Comparison of ENCODE assay signal across 11 cellular contexts in genomic region chr17:48575066-48575582, GRCh38. TPM values are rescaled to one million over a fixed set of nuclear protein-coding genes. Genes with fewer than 3 reads are reported as not detected.
A peak's percentile ranks its signal among the peaks of the same experiment; 100 is the strongest.
DNase-seq lines count a peak whose midpoint lies in the region; ATAC-seq and TF ChIP-seq lines count a peak whose summit lies in the region.
"Had no signal": no experiment of that assay in that cellular context is flagged by ENCODE, and none has a peak within 500 bp of the region (broad histone marks: within the 10 kb centered on the region; RNA-seq: fewer than 3 reads in every experiment).

No MANE protein-coding gene starts in this region.

- no peak for TF ChIP-seq CTCF in nephron (IDR thresholded peaks at IDR 0.05; ENCODE audit: unreplicated experiment in 3 of 3)

- peak overlapping the region in 2 of 3 experiments; percentile 71 to 80 for H3K4me3 Mint-ChIP-seq in nephron
- H3K4me3 Mint-ChIP-seq in naive thymus-derived CD8-positive, alpha-beta T cell = no peak overlapping the region
- H3K4me3 Mint-ChIP-seq: activated naive CD8-positive, alpha-beta T cell treated with anti-CD3 and anti-CD28 coated beads for 36 hours had no signal

- H3K36me3 Mint-ChIP-seq in nephron (ENCODE audit: low read depth) = peaks cover 37% of the 10 kb centered on the region
- no peaks in the 10 kb centered on the region for H3K36me3 Mint-ChIP-seq in naive thymus-derived CD8-positive, alpha-beta T cell
- H3K36me3 Mint-ChIP-seq: stimulated activated effector memory CD8-positive, alpha-beta T cell treated with anti-CD3 and anti-CD28 coated beads, Interleukin-12 subunit alpha, Interleukin-12 subunit beta, amount 100 ng/mL, for 72 hours had no signal

- H3K27me3 Mint-ChIP-seq in nephron (ENCODE audit: low read depth) = peaks cover 63% of the 10 kb centered on the region
- H3K27me3 Mint-ChIP-seq in naive thymus-derived CD8-positive, alpha-beta T cell = peaks cover 17 to 29% (median 29%) of the 10 kb centered on the region in 5 donors

- peaks cover 57% of the 10 kb centered on the region for H3K4me1 ChIP-seq in HUES6 (ENCODE audit: control insufficient read depth, insufficient read depth, low read length)

- DNase-seq in amniotic epithelial cell (ENCODE audit: low read depth) = peak; percentile 93
- no peak for DNase-seq in stimulated activated CD4-positive, alpha-beta T cell treated with anti-CD3 and anti-CD28 coated beads, Interleukin-2, amount 100 ng/mL, for 24 hours
- DNase-seq in naive thymus-derived CD8-positive, alpha-beta T cell = no peak
- DNase-seq: activated CD4-positive, alpha-beta T cell treated with anti-CD3 and anti-CD28 coated beads, Interleukin-2, amount 50 U/mL, for 4 hours; activated naive CD8-positive, alpha-beta T cell treated with anti-CD3 and anti-CD28 coated beads for 36 hours; left ventricle myocardium inferior; NCI-H1930 had no signal

- H3K27me3 ChIP-seq in HUES6 (ENCODE audit: control insufficient read depth, insufficient read depth, low read length) = peaks cover 100% of the 10 kb centered on the region

- peak overlapping the region; percentile 76 for H3K9ac ChIP-seq in HUES6 (ENCODE audit: low read length)

- no peak overlapping the region for H3K27ac Mint-ChIP-seq in nephron
- H3K27ac Mint-ChIP-seq in naive thymus-derived CD8-positive, alpha-beta T cell = no peak overlapping the region
- H3K27ac Mint-ChIP-seq: activated naive CD8-positive, alpha-beta T cell treated with anti-CD3 and anti-CD28 coated beads for 36 hours; stimulated activated effector memory CD8-positive, alpha-beta T cell treated with anti-CD3 and anti-CD28 coated beads, Interleukin-12 subunit alpha, Interleukin-12 subunit beta, amount 100 ng/mL, for 72 hours had no signal

- no peaks in the 10 kb centered on the region for H3K9me3 ChIP-seq in HUES6 (ENCODE audit: control insufficient read depth, insufficient read depth, low read depth, low read length)
- H3K9me3 ChIP-seq: left ventricle myocardium inferior had no signal

- H3K36me3 ChIP-seq in HUES6 (ENCODE audit: control insufficient read depth, insufficient read depth, low read length) = no peaks in the 10 kb centered on the region
- H3K36me3 ChIP-seq: left ventricle myocardium inferior had no signal

- H3K27ac ChIP-seq in HUES6 (ENCODE audit: low read depth, low read length) = no peak overlapping the region; the same call in 1 of the 2 replicates

- POLR2A ChIA-PET in naive thymus-derived CD8-positive, alpha-beta T cell (lab: Charles Lee) = interaction anchor here (1.1 to 1.5 kb wide), 2 partner anchors 9 to 121 kb away, joined by 3 to 4 read pairs; no protein-coding TSS in a partner anchor

- H3K4me3 ChIP-seq in HUES6 (ENCODE audit: low read depth, low read length) = no peak overlapping the region

- peaks cover 89% of the 10 kb centered on the region for H3K4me1 Mint-ChIP-seq in nephron
- peaks cover 11 to 45% (median 27%) of the 10 kb centered on the region in 4 donors for H3K4me1 Mint-ChIP-seq in naive thymus-derived CD8-positive, alpha-beta T cell

- no peaks in the 10 kb centered on the region for H3K9me3 Mint-ChIP-seq in nephron
- no peaks in the 10 kb centered on the region for H3K9me3 Mint-ChIP-seq in naive thymus-derived CD8-positive, alpha-beta T cell
- H3K9me3 Mint-ChIP-seq: activated naive CD8-positive, alpha-beta T cell treated with anti-CD3 and anti-CD28 coated beads for 36 hours; stimulated activated effector memory CD8-positive, alpha-beta T cell treated with anti-CD3 and anti-CD28 coated beads, Interleukin-12 subunit alpha, Interleukin-12 subunit beta, amount 100 ng/mL, for 72 hours had no signal

- ATAC-seq in HG03108 (IDR thresholded peaks at IDR 0.05; ENCODE audit: unreplicated experiment) = no peak
- no peak for ATAC-seq in naive thymus-derived CD8-positive, alpha-beta T cell
- ATAC-seq: stimulated activated effector memory CD8-positive, alpha-beta T cell treated with anti-CD3 and anti-CD28 coated beads, Interleukin-12 subunit alpha, Interleukin-12 subunit beta, amount 100 ng/mL, for 72 hours had no signal

RNA-seq across cellular contexts. Expression of gene HOXB4, which starts 3.0 kb away (rescaled TPM):
- 1 to 10 TPM; 1.8 to 2.3 TPM for total RNA-seq in naive thymus-derived CD8-positive, alpha-beta T cell
- under 1 TPM in 2 of 3 donors, not detected in 1; 0.06 TPM for polyA plus RNA-seq in naive thymus-derived CD8-positive, alpha-beta T cell

RNA-seq across cellular contexts. Expression of gene HOXB3, which starts 14.9 kb away (rescaled TPM):
- 1 to 10 TPM; 7.2 to 8.1 TPM for total RNA-seq in naive thymus-derived CD8-positive, alpha-beta T cell
- under 1 TPM in 1 of 3 donors, not detected in 2; 0.19 TPM for polyA plus RNA-seq in naive thymus-derived CD8-positive, alpha-beta T cell

RNA-seq across cellular contexts. Expression of gene HOXB5, which starts 18.5 kb away (rescaled TPM):
- total RNA-seq in naive thymus-derived CD8-positive, alpha-beta T cell = not detected
- not detected for polyA plus RNA-seq in naive thymus-derived CD8-positive, alpha-beta T cell
- total RNA-seq: activated naive CD8-positive, alpha-beta T cell treated with anti-CD3 and anti-CD28 coated beads for 36 hours; left ventricle myocardium inferior had no signal

RNA-seq across cellular contexts. Expression of gene HOXB6, which starts 29.7 kb away (rescaled TPM):
- not detected for total RNA-seq in naive thymus-derived CD8-positive, alpha-beta T cell
- not detected for polyA plus RNA-seq in naive thymus-derived CD8-positive, alpha-beta T cell
- total RNA-seq: activated naive CD8-positive, alpha-beta T cell treated with anti-CD3 and anti-CD28 coated beads for 36 hours had no signal

RNA-seq across cellular contexts. Expression of gene HOXB2, which starts 30.2 kb away (rescaled TPM):
- 10 to 100 TPM; 31.9 to 32.4 TPM for total RNA-seq in naive thymus-derived CD8-positive, alpha-beta T cell
- polyA plus RNA-seq in naive thymus-derived CD8-positive, alpha-beta T cell = 10 to 100 TPM in 1 of 3 donors, 1 to 10 TPM in 2; 7.6 to 16.4 (median 8.2) TPM

Comparison
In these comparisons a context has a peak if more than half of its experiments do, and no peak if none do; other contexts are left out.
1. H3K4me3 Mint-ChIP-seq: peak in nephron (2 of 3); none in naive thymus-derived CD8-positive, alpha-beta T cell (0 of 10).